13 cellular contexts compared by ENCODE assay signal in the genomic region with DNA sequence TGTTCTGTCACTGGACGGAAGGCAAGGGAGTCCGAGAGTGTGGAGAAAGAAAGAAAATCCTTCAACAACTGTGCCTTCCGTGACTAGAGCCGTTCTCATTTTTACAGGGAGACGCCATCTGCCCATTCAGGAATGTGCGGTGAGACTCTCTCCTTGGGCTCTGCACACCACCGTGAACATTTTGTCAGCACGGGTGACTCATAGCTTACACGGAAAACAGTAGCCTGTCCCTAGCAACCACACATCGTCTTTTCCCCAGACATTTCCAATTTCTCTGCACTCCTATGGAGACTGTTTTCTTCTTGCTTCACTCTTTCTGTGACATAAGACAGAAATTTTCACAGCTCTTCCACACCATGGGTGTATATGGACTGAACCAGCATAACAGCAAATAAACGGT. TPM values are rescaled to one million over a fixed set of nuclear protein-coding genes. Genes with fewer than 3 reads are reported as not detected.
DNase-seq lines count a peak whose midpoint lies in the region; ATAC-seq, FAIRE-seq and TF ChIP-seq lines count a peak whose summit lies in the region.
"Had no signal": no experiment of that assay in that cellular context is flagged by ENCODE, and none has a peak within 500 bp of the region (broad histone marks: within the 10 kb centered on the region; RNA-seq: fewer than 3 reads in every experiment).

No MANE protein-coding gene starts in this region.

- WGBS in mesodermal cell (ENCODE audit: insufficient coverage in 2 of 2), 2 experiments = 83 to 88% methylated on average over 10 to 11 of the region's 11 CpGs

- H4K20me1 ChIP-seq in HCT116 (ENCODE audit: insufficient read depth) = no peaks in the 10 kb centered on the region

- H3K4me3 ChIP-seq in BJ (ENCODE audit: low read depth, low read length) (no peak overlapping the region), HCT116 (replicated peaks in 1 of 2; ENCODE audit: low read depth in 1 of 2, low read length in 2 of 2) (no peak overlapping the region), adipocyte (ENCODE audit: low read length) (peak overlapping the region; percentile 31), mesodermal cell (ENCODE audit: extremely low read depth, insufficient read depth, low read length, poor library complexity, severe bottlenecking) (no peak overlapping the region)
- H3K4me3 ChIP-seq: spleen had no signal

- H3K9me2 ChIP-seq in HCT116 (ENCODE audit: insufficient read depth) = no peaks in the 10 kb centered on the region

- no peak for TF ChIP-seq RAD21 in HCT116 (IDR thresholded peaks at IDR 0.05; ENCODE audit: low read depth)

- TF ChIP-seq CTCF in BJ (IDR thresholded peaks at IDR 0.05; ENCODE audit: insufficient read depth, low read depth, low read length) = no peak
- no peak for TF ChIP-seq CTCF in HCT116 (IDR thresholded peaks at IDR 0.05 in 2 of 3, conservative IDR thresholded peaks at IDR 0.05 in 1 of 3; ENCODE audit: borderline replicate concordance in 1 of 3, insufficient read depth in 1 of 3, low read depth in 2 of 3, low read length in 2 of 3)

- H3K27ac ChIP-seq in HCT116 (ENCODE audit: low read depth, low read length) = no peak overlapping the region
- H3K27ac ChIP-seq in mesodermal cell (ENCODE audit: low read depth, low read length, severe bottlenecking) = peak overlapping the region; percentile 63
- H3K27ac ChIP-seq: HL-60, spleen had no signal

- peak overlapping the region; percentile 7 for H2AFZ ChIP-seq in HCT116 (ENCODE audit: low read depth, low read length, poor library complexity, severe bottlenecking)

- no peaks in the 10 kb centered on the region for H3K79me2 ChIP-seq in HCT116 (ENCODE audit: insufficient read depth, low read length)

- no peak for FAIRE-seq in GM12891 (lab: Jason Lieb, UNC)

- H3K27me3 ChIP-seq in BJ (ENCODE audit: control insufficient read depth, insufficient read depth, low read length) (no peaks in the 10 kb centered on the region), HCT116 (ENCODE audit: insufficient read depth, low read length) (no peaks in the 10 kb centered on the region), adipocyte (replicated peaks; ENCODE audit: control insufficient read depth, insufficient read depth, low read length) (peaks cover 6% of the 10 kb centered on the region)

- TF ChIP-seq POLR2A in HCT116 (IDR thresholded peaks at IDR 0.05; ENCODE audit: borderline replicate concordance, extremely low read depth, insufficient read depth, insufficient read length) (no peak), GM12891 (IDR thresholded peaks at IDR 0.05; ENCODE audit: low read depth, low read length) (no peak)

- ATAC-seq in HCT116 (0 out of 2 replicates have a peak, but pooled peaks have one; percentile 54), GM18870 (IDR thresholded peaks at IDR 0.05; ENCODE audit: unreplicated experiment) (no peak)

- RAD21 ChIA-PET in HCT116 (lab: Charles Lee; ENCODE audit: low non-redundant PET in 1 of 2, low total read pairs in 2 of 2, uncharacterized antibody in 2 of 2, unreplicated experiment in 2 of 2) = no interaction called here

- H3K9me3 ChIP-seq in HCT116 (ENCODE audit: control insufficient read depth in 1 of 2, insufficient read depth in 1 of 2, low read depth in 1 of 2, low read length in 2 of 2) (no peaks in the 10 kb centered on the region), adipocyte (ENCODE audit: control insufficient read depth, low read length) (peaks cover 18% of the 10 kb centered on the region), mesodermal cell (ENCODE audit: control insufficient read depth, low read length) (no peaks in the 10 kb centered on the region)

- POLR2A ChIA-PET in BJ (lab: Charles Lee) (no interaction called here), HCT116 (lab: Charles Lee) (no interaction called here)

- no peak overlapping the region for H3K9ac ChIP-seq in HCT116 (ENCODE audit: low read length)
- H3K9ac ChIP-seq in adipocyte (ENCODE audit: low read length) = no peak overlapping the region

- BruUV-seq in HCT116 (replicated peaks; lab: Mats Ljungman, UMichigan) = no TSS peak

- H3K36me3 ChIP-seq in BJ (ENCODE audit: control insufficient read depth, insufficient read depth, low read length) (no peaks in the 10 kb centered on the region), HCT116 (ENCODE audit: control insufficient read depth in 1 of 2, insufficient read depth in 2 of 2, low read length in 2 of 2) (no peaks in the 10 kb centered on the region), adipocyte (ENCODE audit: control insufficient read depth, insufficient read depth, low read length, severe bottlenecking) (no peaks in the 10 kb centered on the region), mesodermal cell (ENCODE audit: control insufficient read depth, insufficient read depth, low read length) (no peaks in the 10 kb centered on the region)
- H3K36me3 ChIP-seq: spleen had no signal

- DNase-seq in BJ (ENCODE audit: low read depth) (peak; percentile 48), HCT116 (ENCODE audit: low read depth, low spot score) (no peak), adipocyte (ENCODE audit: low read depth) (peak; percentile 5), NCI-H345 (lab: John Stamatoyannopoulos, UW) (no peak), NCI-H2227 (lab: John Stamatoyannopoulos, UW; ENCODE audit: unreplicated experiment) (no peak), GM12891 (ENCODE audit: insufficient read length, low spot score) (no peak)
- DNase-seq: NCI-H1930, SIG-M5, spleen had no signal

- peak overlapping the region; percentile 37 for H3K4me2 ChIP-seq in HCT116 (ENCODE audit: low read length)

- CTCF ChIA-PET in BJ (lab: Yijun Ruan, JAX) (no interaction called here), HCT116 (lab: Charles Lee) (no interaction called here)

- H3K4me1 ChIP-seq in HCT116 (ENCODE audit: control insufficient read depth in 1 of 2, insufficient read depth in 2 of 2, low read length in 2 of 2) (peaks cover 0 to 4% of the 10 kb centered on the region in 2 experiments; a peak in 1 of 4 replicates), adipocyte (ENCODE audit: control insufficient read depth, insufficient read depth, low read length) (peaks cover 8% of the 10 kb centered on the region), mesodermal cell (ENCODE audit: control insufficient read depth, insufficient read depth, low read length, poor library complexity, severe bottlenecking) (no peaks in the 10 kb centered on the region)
- H3K4me1 ChIP-seq: spleen had no signal

- intact Hi-C loops in HCT116 (cut with micrococcal nuclease) = no loop called here

TF ChIP-seq in HCT116, 20 proteins besides CTCF, POLR2A, EP300 and RAD21:
- TF ChIP-seq TCF7L2 (IDR thresholded peaks at IDR 0.05; ENCODE audit: borderline replicate concordance, extremely low read depth, insufficient read depth, insufficient read length) = no peak
- TF ChIP-seq SIN3A (IDR thresholded peaks at IDR 0.05; ENCODE audit: low read depth) = no peak
- TF ChIP-seq, protein P1, sequence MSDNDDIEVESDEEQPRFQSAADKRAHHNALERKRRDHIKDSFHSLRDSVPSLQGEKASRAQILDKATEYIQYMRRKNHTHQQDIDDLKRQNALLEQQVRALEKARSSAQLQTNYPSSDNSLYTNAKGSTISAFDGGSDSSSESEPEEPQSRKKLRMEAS (IDR thresholded peaks at IDR 0.05) = no peak
- TF ChIP-seq ZNF274 (IDR thresholded peaks at IDR 0.05; ENCODE audit: low read depth, low read length) = no peak
- TF ChIP-seq EZH2 (IDR thresholded peaks at IDR 0.05) = no peak
- TF ChIP-seq SP1 (IDR thresholded peaks at IDR 0.05; ENCODE audit: low read depth) = no peak
- no peak for TF ChIP-seq POLR2AphosphoS5 (IDR thresholded peaks at IDR 0.05; ENCODE audit: low read depth, low read length)
- TF ChIP-seq JUND (IDR thresholded peaks at IDR 0.05) = no peak
- no peak for TF ChIP-seq YY1 (IDR thresholded peaks at IDR 0.05; ENCODE audit: extremely low read depth, insufficient replicate concordance, low read depth, low read length)
- no peak for TF ChIP-seq CBX3 (IDR thresholded peaks at IDR 0.05; ENCODE audit: low read depth)

TF ChIP-seq in GM12891, 5 proteins besides CTCF, POLR2A, EP300 and RAD21:
- TF ChIP-seq SPI1 (IDR thresholded peaks at IDR 0.05; ENCODE audit: low read depth, low read length) (no peak), TAF1 (IDR thresholded peaks at IDR 0.05; ENCODE audit: low read depth, low read length) (no peak), POLR2AphosphoS5 (IDR thresholded peaks at IDR 0.05; ENCODE audit: low read depth, low read length) (no peak), POU2F2 (IDR thresholded peaks at IDR 0.05; ENCODE audit: low read depth, low read length) (no peak), PAX5 (IDR thresholded peaks at IDR 0.05; ENCODE audit: insufficient read depth, low read length, severe bottlenecking) (no peak)

RNA-seq across cellular contexts. Expression of a gene that starts 55.1 kb away (rescaled TPM):
- polyA plus RNA-seq in BJ (2011; rRNA removed) = not detected in 2 replicates
- polyA minus RNA-seq in BJ (2011; rRNA and poly(A)+ RNA removed) = not detected in 2 replicates
- total RNA-seq in HCT116 (2021; ENCODE audit: unreplicated experiment) = not detected
- polyA plus RNA-seq in HCT116 (2012) = not detected in 2 replicates
- polyA plus RNA-seq in mesodermal cell (2013, experiment 1 of 2) = not detected
- polyA plus RNA-seq in mesodermal cell (2013, experiment 2 of 2) = not detected
- polyA plus RNA-seq in GM12891 (2012; ENCODE audit: low read depth, missing spikeins) = 14.5 TPM
- total RNA-seq: lung microvascular endothelial cell, spleen had no signal

Comparison
In these comparisons a context has a peak if more than half of its experiments do, and no peak if none do; other contexts are left out.
1. DNase-seq: peak in BJ (single experiment) and adipocyte (single experiment); none in HCT116 (single experiment), NCI-H345 (single experiment), NCI-H2227 (single experiment) and GM12891 (single experiment).